ENCODE assay signal across 8 cellular contexts in the genomic region with DNA sequence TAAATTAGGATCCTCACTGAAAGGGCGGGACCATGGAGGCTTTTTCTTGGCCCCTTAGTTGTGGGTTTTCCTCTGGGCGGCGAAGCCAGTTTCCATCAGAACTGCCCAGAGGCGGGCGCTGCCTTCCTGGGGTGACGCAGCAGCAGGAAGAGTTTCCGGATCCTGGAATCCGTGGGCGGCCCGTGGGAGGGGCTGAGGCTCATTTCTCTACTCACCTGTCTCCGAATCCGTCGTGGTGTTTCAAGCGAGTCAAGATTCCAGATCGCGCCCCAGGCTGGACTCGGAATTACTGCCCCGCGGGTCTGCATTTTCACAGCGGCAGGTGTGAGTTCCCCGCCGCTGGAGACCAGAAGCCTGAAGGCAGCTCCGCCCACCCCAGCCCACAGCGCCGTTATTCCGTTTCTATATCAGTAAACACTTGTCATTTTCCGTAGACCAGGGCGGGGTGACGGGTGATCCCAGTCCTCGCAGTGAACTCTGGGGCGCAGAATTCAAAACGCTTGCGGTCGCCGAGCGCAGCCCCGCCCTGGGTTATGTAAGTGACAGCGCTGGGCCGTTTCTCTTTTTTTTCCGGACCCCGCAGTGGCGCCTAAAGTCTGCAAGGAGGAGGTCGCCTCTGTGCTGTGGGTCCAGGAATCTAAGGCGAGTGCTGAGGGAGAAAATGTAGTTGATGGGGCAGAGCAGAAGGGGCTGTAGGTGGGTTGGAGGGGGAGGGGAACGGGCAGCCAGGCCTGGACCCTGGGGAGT. TPM values are rescaled to one million over a fixed set of nuclear protein-coding genes. Genes with fewer than 3 reads are reported as not detected.
DNase-seq lines count a peak whose midpoint lies in the region; ATAC-seq and TF ChIP-seq lines count a peak whose summit lies in the region.

No MANE protein-coding gene starts in this region.

- peaks cover 53% of the 10 kb centered on the region for H3K4me1 Mint-ChIP-seq in activated T-helper 1 cell treated with anti-CD3 and anti-CD28 coated beads, Interleukin-12 subunit alpha, Interleukin-12 subunit beta, Interleukin-2, Interleukin-4 antibody, amounts not matched to agents 30 ng/mL and 10 ng/mL and 1 ng/mL, durations not matched to agents 14 hours and 24 hours and 36 hours (ENCODE audit: low read depth)
- peaks cover 41 to 63% of the 10 kb centered on the region in 2 donors for H3K4me1 Mint-ChIP-seq in natural killer cell

- H3K9me3 ChIP-seq in KOPT-K1 (ENCODE audit: insufficient read depth, low read length, poor library complexity, severe bottlenecking), result no peaks in the 10 kb centered on the region

- peak overlapping the region; percentile 99 for H3K27ac Mint-ChIP-seq in activated T-helper 1 cell treated with anti-CD3 and anti-CD28 coated beads, Interleukin-12 subunit alpha, Interleukin-12 subunit beta, Interleukin-2, Interleukin-4 antibody, amounts not matched to agents 30 ng/mL and 10 ng/mL and 1 ng/mL, durations not matched to agents 14 hours and 24 hours and 36 hours
- peak overlapping the region; percentile 93 to 94 for H3K27ac Mint-ChIP-seq in natural killer cell

- peak; percentile 98 for DNase-seq in DMS53 (lab: John Stamatoyannopoulos, UW)
- DNase-seq in RKO (ENCODE audit: low spot score), result peak; percentile 91
- peak; percentile 92 for DNase-seq in activated T-helper 1 cell treated with anti-CD3 and anti-CD28 coated beads, Interleukin-12 subunit alpha, Interleukin-12 subunit beta, Interleukin-2, Interleukin-4 antibody, amounts not matched to agents 30 ng/mL and 10 ng/mL and 1 ng/mL, durations not matched to agents 14 hours and 24 hours and 36 hours (ENCODE audit: low spot score)
- DNase-seq in fibroblast of mammary gland (ENCODE audit: low read depth), result peak; percentile 71
- peak; percentile 89 for DNase-seq in natural killer cell
- DNase-seq in stimulated activated naive CD4-positive, alpha-beta T cell (lab: John Stamatoyannopoulos, UW), result peak; percentile 87 to 96 (median 94)

- ATAC-seq in GM21786 (IDR thresholded peaks at IDR 0.05; ENCODE audit: unreplicated experiment) (peak; percentile 81), natural killer cell (peak; percentile 78 to 91 (median 84))

- H3K4me3 ChIP-seq in fibroblast of mammary gland (ENCODE audit: control insufficient read depth, low read depth, low read length), result peak overlapping the region; percentile 79

- H3K4me3 Mint-ChIP-seq in activated T-helper 1 cell treated with anti-CD3 and anti-CD28 coated beads, Interleukin-12 subunit alpha, Interleukin-12 subunit beta, Interleukin-2, Interleukin-4 antibody, amounts not matched to agents 30 ng/mL and 10 ng/mL and 1 ng/mL, durations not matched to agents 14 hours and 24 hours and 36 hours, result peak overlapping the region; percentile 98
- H3K4me3 Mint-ChIP-seq in natural killer cell, result peak overlapping the region; percentile 94

- TF ChIP-seq CTCF in fibroblast of mammary gland (conservative IDR thresholded peaks at IDR 0.05; ENCODE audit: control insufficient read depth, insufficient read depth, low read depth, low read length), result no peak
- TF ChIP-seq CTCF in natural killer cell (IDR thresholded peaks at IDR 0.05), result no peak

- intact Hi-C loops in activated T-helper 1 cell treated with anti-CD3 and anti-CD28 coated beads, Interleukin-12 subunit alpha, Interleukin-12 subunit beta, Interleukin-2, Interleukin-4 antibody, amounts not matched to agents 30 ng/mL and 10 ng/mL and 1 ng/mL, durations not matched to agents 14 hours and 24 hours and 36 hours (cut with micrococcal nuclease), result loop anchor here (1.0 to 10.0 kb wide), 13 partner anchors 39 to 581 kb away; partner anchors contain the start of genes HLA-B, HLA-C, MDC1 and MICB
- intact Hi-C loops in natural killer cell (cut with micrococcal nuclease), result loop anchor here (1.0 to 2.0 kb wide), 4 partner anchors 39 to 170 kb away; partner anchors contain the start of genes HLA-B, HLA-C and TCF19

- peak overlapping the region; percentile 97 for H3K27ac ChIP-seq in KOPT-K1 (ENCODE audit: low read depth, low read length, poor library complexity, severe bottlenecking)

- no peaks in the 10 kb centered on the region for H3K27me3 Mint-ChIP-seq in activated T-helper 1 cell treated with anti-CD3 and anti-CD28 coated beads, Interleukin-12 subunit alpha, Interleukin-12 subunit beta, Interleukin-2, Interleukin-4 antibody, amounts not matched to agents 30 ng/mL and 10 ng/mL and 1 ng/mL, durations not matched to agents 14 hours and 24 hours and 36 hours (ENCODE audit: insufficient read depth)
- H3K27me3 Mint-ChIP-seq in natural killer cell (ENCODE audit: low read depth in 2 of 2), result no peaks in the 10 kb centered on the region

- H3K36me3 Mint-ChIP-seq in activated T-helper 1 cell treated with anti-CD3 and anti-CD28 coated beads, Interleukin-12 subunit alpha, Interleukin-12 subunit beta, Interleukin-2, Interleukin-4 antibody, amounts not matched to agents 30 ng/mL and 10 ng/mL and 1 ng/mL, durations not matched to agents 14 hours and 24 hours and 36 hours (ENCODE audit: low read depth), result peaks cover 12% of the 10 kb centered on the region
- no peaks in the 10 kb centered on the region for H3K36me3 Mint-ChIP-seq in natural killer cell

- peaks cover 3% of the 10 kb centered on the region for H3K9me3 Mint-ChIP-seq in activated T-helper 1 cell treated with anti-CD3 and anti-CD28 coated beads, Interleukin-12 subunit alpha, Interleukin-12 subunit beta, Interleukin-2, Interleukin-4 antibody, amounts not matched to agents 30 ng/mL and 10 ng/mL and 1 ng/mL, durations not matched to agents 14 hours and 24 hours and 36 hours
- H3K9me3 Mint-ChIP-seq in natural killer cell, result peaks cover 0 to 3% of the 10 kb centered on the region in 2 donors

- peaks cover 12% of the 10 kb centered on the region; the same call in 1 of the 2 replicates for H3K36me3 ChIP-seq in KOPT-K1 (ENCODE audit: insufficient read depth, low read length)

RNA-seq across cellular contexts. Expression of gene POU5F1, which starts 27.2 kb away (rescaled TPM):
- total RNA-seq in activated T-helper 1 cell treated with anti-CD3 and anti-CD28 coated beads, Interleukin-12 subunit alpha, Interleukin-12 subunit beta, Interleukin-2, Interleukin-4 antibody, amounts not matched to agents 30 ng/mL and 10 ng/mL and 1 ng/mL, durations not matched to agents 14 hours and 24 hours and 36 hours, result not detected in 2 replicates
- not detected for total RNA-seq in natural killer cell

RNA-seq across cellular contexts. Expression of gene TCF19, which starts 39.3 kb away (rescaled TPM):
- total RNA-seq in activated T-helper 1 cell treated with anti-CD3 and anti-CD28 coated beads, Interleukin-12 subunit alpha, Interleukin-12 subunit beta, Interleukin-2, Interleukin-4 antibody, amounts not matched to agents 30 ng/mL and 10 ng/mL and 1 ng/mL, durations not matched to agents 14 hours and 24 hours and 36 hours, result 75.9 and 78.4 TPM in 2 replicates
- total RNA-seq in natural killer cell, result 10 to 100 TPM in 1 of 3 donors, 1 to 10 TPM in 2; 7.2 to 12.0 (median 9.2) TPM

RNA-seq across cellular contexts. Expression of gene CCHCR1, which starts 40.1 kb away (rescaled TPM):
- total RNA-seq in activated T-helper 1 cell treated with anti-CD3 and anti-CD28 coated beads, Interleukin-12 subunit alpha, Interleukin-12 subunit beta, Interleukin-2, Interleukin-4 antibody, amounts not matched to agents 30 ng/mL and 10 ng/mL and 1 ng/mL, durations not matched to agents 14 hours and 24 hours and 36 hours, result 50.9 and 51.3 TPM in 2 replicates
- 10 to 100 TPM; 13.0 to 20.7 (median 16.9) TPM for total RNA-seq in natural killer cell

RNA-seq across cellular contexts. Expression of gene PSORS1C2, which starts 58.9 kb away (rescaled TPM):
- not detected in 2 replicates for total RNA-seq in activated T-helper 1 cell treated with anti-CD3 and anti-CD28 coated beads, Interleukin-12 subunit alpha, Interleukin-12 subunit beta, Interleukin-2, Interleukin-4 antibody, amounts not matched to agents 30 ng/mL and 10 ng/mL and 1 ng/mL, durations not matched to agents 14 hours and 24 hours and 36 hours
- total RNA-seq in natural killer cell, result not detected

Comparison
In these comparisons a context has a peak if more than half of its experiments do, and no peak if none do; other contexts are left out.
1. Peak in every context shown above with its lines: DNase-seq, ATAC-seq, H3K4me3 ChIP-seq and H3K27ac ChIP-seq.